1 cellular context compared by ENCODE assay signal in genomic region chr18:24778810-24779418, GRCh38.
TF ChIP-seq lines count a peak whose summit lies in the region.

No MANE protein-coding gene starts in this region.

TF ChIP-seq in IMR-90, 13 proteins besides CTCF, POLR2A, EP300 and RAD21 (continued from another document):
- TF ChIP-seq RFX5 (IDR thresholded peaks at IDR 0.05; ENCODE audit: low read depth, low read length) (no peak), CHD1 (IDR thresholded peaks at IDR 0.05; ENCODE audit: low read depth, low read length) (no peak), SMC3 (IDR thresholded peaks at IDR 0.05; ENCODE audit: low read depth, low read length) (no peak), MXI1 (IDR thresholded peaks at IDR 0.05; ENCODE audit: borderline replicate concordance, low read depth, low read length) (no peak), RCOR1 (IDR thresholded peaks at IDR 0.05; ENCODE audit: insufficient replicate concordance, low read length) (no peak)
